Comparison of ENCODE assay signal across 15 cellular contexts in genomic region chr16:56849690-56850680, GRCh38. TPM values are rescaled to one million over a fixed set of nuclear protein-coding genes. Genes with fewer than 3 reads are reported as not detected.
DNase-seq lines count a peak whose midpoint lies in the region; ATAC-seq, FAIRE-seq and TF ChIP-seq lines count a peak whose summit lies in the region.
"Had no signal": no experiment of that assay in that cellular context is flagged by ENCODE, and none has a peak within 500 bp of the region (broad histone marks: within the 10 kb centered on the region; RNA-seq: fewer than 3 reads in every experiment).

No MANE protein-coding gene starts in this region.

- H3K4me2 ChIP-seq in Loucy (ENCODE audit: low read depth, low read length, poor library complexity, severe bottlenecking): peak overlapping the region; percentile 2
- peak overlapping the region; percentile 76 for H3K4me2 ChIP-seq in HepG2 (ENCODE audit: low read depth, low read length)
- H3K4me2 ChIP-seq: KMS-11 had no signal

- intact Hi-C loops in body of pancreas (cut with DNase I) (no loop called here), HepG2 (cut with micrococcal nuclease; ENCODE audit: unreplicated experiment) (loop anchor here (1.0 kb wide), 3 partner anchors 11 to 273 kb away; no protein-coding TSS in a partner anchor)

- H2AFZ ChIP-seq in Loucy (ENCODE audit: low read length): no peak overlapping the region
- no peak overlapping the region for H2AFZ ChIP-seq in HepG2 (ENCODE audit: low read length)

- peak in 1 of 2 experiments; percentile 54; a peak in 2 of 4 replicates for TF ChIP-seq EP300 in HepG2 (IDR thresholded peaks at IDR 0.05; ENCODE audit: low read depth in 2 of 2, low read length in 2 of 2)
- TF ChIP-seq EP300 in HepG2 (CRISPR knock-in tag; IDR thresholded peaks at IDR 0.05; ENCODE audit: borderline replicate concordance): no peak; the same call in 1 of the 2 replicates

- in situ Hi-C loops in HepG2 (cut with HindIII; ENCODE audit: extremely low pct_ligation_motif_present, low pct_unique_long_range_greater_than_20kb): no loop called here

- H3K27ac ChIP-seq in body of pancreas (peak overlapping the region; percentile 48 to 82 (median 73)), HepG2 (ENCODE audit: extremely low read length, insufficient read depth, low read length) (peak overlapping the region; percentile 94)
- H3K27ac ChIP-seq: KMS-11 had no signal

- H3K27me3 ChIP-seq in Loucy (ENCODE audit: insufficient read depth, low read length, poor library complexity, severe bottlenecking): no peaks in the 10 kb centered on the region
- H3K27me3 ChIP-seq in body of pancreas: no peaks in the 10 kb centered on the region
- H3K27me3 ChIP-seq in HepG2 (ENCODE audit: control insufficient read depth in 1 of 2, insufficient read depth in 2 of 2, low read length in 2 of 2): no peaks in the 10 kb centered on the region

- H3F3A ChIP-seq in Loucy (ENCODE audit: low read depth): no peaks in the 10 kb centered on the region

- H3K79me2 ChIP-seq in Loucy (ENCODE audit: insufficient read depth, low read length): no peaks in the 10 kb centered on the region
- no peaks in the 10 kb centered on the region for H3K79me2 ChIP-seq in HepG2 (ENCODE audit: insufficient read depth, low read length)

- peak overlapping the region; percentile 28 for H3K27ac Mint-ChIP-seq in stimulated activated naive B cell treated with anti-CD40 and anti-IgM and Interleukin-4, amounts not matched to agents 10 μg/mL and 1 μg/mL and 100 μg/mL, for 72 hours
- H3K27ac Mint-ChIP-seq: activated T-helper 1 cell treated with anti-CD3 and anti-CD28 coated beads, Interleukin-12 subunit alpha, Interleukin-12 subunit beta, Interleukin-2, Interleukin-4 antibody, amounts not matched to agents 30 ng/mL and 10 ng/mL and 1 ng/mL, durations not matched to agents 14 hours and 24 hours and 36 hours had no signal

- H4K20me1 ChIP-seq in Loucy (ENCODE audit: insufficient read depth, low read length, poor library complexity, severe bottlenecking): no peaks in the 10 kb centered on the region
- H4K20me1 ChIP-seq in HepG2 (ENCODE audit: insufficient read depth, low read length): no peaks in the 10 kb centered on the region

- TF ChIP-seq RAD21 in HepG2 (CRISPR knock-in tag; IDR thresholded peaks at IDR 0.05): no peak

- H3K4me3 ChIP-seq in Loucy (ENCODE audit: low read length, poor library complexity, severe bottlenecking) (no peak overlapping the region), body of pancreas (no peak overlapping the region), HepG2 (replicated peaks in 1 of 3; ENCODE audit: insufficient read depth in 1 of 3, low read depth in 2 of 3, low read length in 3 of 3) (peak overlapping the region; percentile 31 to 58 (median 36))

- POLR2A ChIA-PET in HepG2 (lab: Yijun Ruan, JAX): interaction anchor here (1.3 to 5.3 kb wide), 7 partner anchors 11 to 82 kb away, joined by 3 to 44 read pairs (median 7); partner anchors contain the start of gene HERPUD1

- H3K9me2 ChIP-seq in Loucy (replicated peaks; ENCODE audit: low read depth, low read length): no peaks in the 10 kb centered on the region

- peaks cover 5 to 20% of the 10 kb centered on the region in 2 donors for H3K36me3 Mint-ChIP-seq in stimulated activated naive B cell treated with anti-CD40 and anti-IgM and Interleukin-4, amounts not matched to agents 10 μg/mL and 1 μg/mL and 100 μg/mL, for 72 hours

- no peaks in the 10 kb centered on the region for H3K9me3 ChIP-seq in Loucy (ENCODE audit: insufficient read depth, low read depth, low read length)
- no peaks in the 10 kb centered on the region for H3K9me3 ChIP-seq in body of pancreas
- no peaks in the 10 kb centered on the region for H3K9me3 ChIP-seq in HepG2 (ENCODE audit: low read length)

- no peaks in the 10 kb centered on the region for H3K27me3 Mint-ChIP-seq in stimulated activated naive B cell treated with anti-CD40 and anti-IgM and Interleukin-4, amounts not matched to agents 10 μg/mL and 1 μg/mL and 100 μg/mL, for 72 hours
- H3K27me3 Mint-ChIP-seq: dendritic cell treated with granulocyte-macrophage colony-stimulating factor and Interleukin-4, amounts not matched to agents 40 ng/mL and 50 ng/mL, for 4 days had no signal

- H3K4me1 ChIP-seq in Loucy (ENCODE audit: insufficient read depth, low read length, poor library complexity, severe bottlenecking): peaks cover 30% of the 10 kb centered on the region
- peaks cover 45% of the 10 kb centered on the region for H3K4me1 ChIP-seq in body of pancreas
- H3K4me1 ChIP-seq in HepG2 (ENCODE audit: insufficient read depth, low read length): peaks cover 60% of the 10 kb centered on the region

- DNase-seq in body of pancreas: no peak
- peak; percentile 84 for DNase-seq in HepG2 (ENCODE audit: low spot score)
- no peak for DNase-seq in stimulated activated naive B cell treated with anti-CD40 and anti-IgM and Interleukin-4, amounts not matched to agents 10 μg/mL and 1 μg/mL and 100 μg/mL, for 72 hours
- no peak for DNase-seq in NCI-H187 treated with DMSO at 0.1 percent for 48 hours (lab: John Stamatoyannopoulos, UW)
- no peak for DNase-seq in hepatic stellate cell (ENCODE audit: low spot score)
- DNase-seq in activated naive CD4-positive, alpha-beta T cell treated with Interleukin-2 at 50 U/mL for 16 hours: no peak
- no peak for DNase-seq in HT-29 (ENCODE audit: low spot score)
- DNase-seq: DMS153, Right ventricle myocardium superior had no signal

- TF ChIP-seq CTCF in Loucy (conservative IDR thresholded peaks at IDR 0.05; ENCODE audit: low read length) (no peak), body of pancreas (IDR thresholded peaks at IDR 0.05) (no peak), HepG2 (CRISPR knock-in tag; IDR thresholded peaks at IDR 0.05) (0 out of 2 replicates have a peak, but pooled peaks have one; percentile 11)

- peaks cover 14 to 28% of the 10 kb centered on the region in 2 donors for H3K4me1 Mint-ChIP-seq in stimulated activated naive B cell treated with anti-CD40 and anti-IgM and Interleukin-4, amounts not matched to agents 10 μg/mL and 1 μg/mL and 100 μg/mL, for 72 hours

- 66 to 74% methylated on average over 10 to 11 of the region's 11 CpGs for WGBS in body of pancreas, 2 donors
- 12% methylated on average over 11 of the region's 11 CpGs for WGBS in HepG2 (ENCODE audit: low lambda C conversion rate)

- no peaks in the 10 kb centered on the region for H3K9me3 Mint-ChIP-seq in stimulated activated naive B cell treated with anti-CD40 and anti-IgM and Interleukin-4, amounts not matched to agents 10 μg/mL and 1 μg/mL and 100 μg/mL, for 72 hours
- H3K9me3 Mint-ChIP-seq: activated T-helper 1 cell treated with anti-CD3 and anti-CD28 coated beads, Interleukin-12 subunit alpha, Interleukin-12 subunit beta, Interleukin-2, Interleukin-4 antibody, amounts not matched to agents 30 ng/mL and 10 ng/mL and 1 ng/mL, durations not matched to agents 14 hours and 24 hours and 36 hours; dendritic cell treated with granulocyte-macrophage colony-stimulating factor and Interleukin-4, amounts not matched to agents 40 ng/mL and 50 ng/mL, for 4 days had no signal

- H3K4me3 Mint-ChIP-seq in stimulated activated naive B cell treated with anti-CD40 and anti-IgM and Interleukin-4, amounts not matched to agents 10 μg/mL and 1 μg/mL and 100 μg/mL, for 72 hours: no peak overlapping the region
- H3K4me3 Mint-ChIP-seq: activated T-helper 1 cell treated with anti-CD3 and anti-CD28 coated beads, Interleukin-12 subunit alpha, Interleukin-12 subunit beta, Interleukin-2, Interleukin-4 antibody, amounts not matched to agents 30 ng/mL and 10 ng/mL and 1 ng/mL, durations not matched to agents 14 hours and 24 hours and 36 hours; dendritic cell treated with granulocyte-macrophage colony-stimulating factor and Interleukin-4, amounts not matched to agents 40 ng/mL and 50 ng/mL, for 4 days had no signal

- ATAC-seq in body of pancreas: peak; percentile 70
- peak; percentile 83 for ATAC-seq in HepG2
- no peak for ATAC-seq in stimulated activated naive B cell treated with anti-CD40 and anti-IgM and Interleukin-4, amounts not matched to agents 10 μg/mL and 1 μg/mL and 100 μg/mL, for 72 hours (replicated peaks)
- ATAC-seq: activated CD4-positive, CD25-positive, alpha-beta regulatory T cell treated with anti-CD3 and anti-CD28 coated beads, Interleukin-2, amount 50 U/mL, for 24 hours had no signal

- peak; percentile 88 for FAIRE-seq in HepG2 (lab: Jason Lieb, UNC)
- FAIRE-seq: GM12891 had no signal

- TSS peak; percentile 46 for BruUV-seq in HepG2 (replicated peaks; lab: Mats Ljungman, UMichigan)

- no peak overlapping the region for H3K9ac ChIP-seq in Loucy (ENCODE audit: low read depth, low read length, poor library complexity, severe bottlenecking)
- H3K9ac ChIP-seq in HepG2 (ENCODE audit: insufficient read depth, low read depth, low read length): peak overlapping the region; percentile 75
- H3K9ac ChIP-seq: KMS-11 had no signal

- CTCF ChIA-PET in HepG2 (lab: Yijun Ruan, JAX; ENCODE audit: low intra/inter-chr PET ratio, low total read pairs): no interaction called here

- peaks cover 5% of the 10 kb centered on the region; the same call in 1 of the 2 replicates for H3K36me3 ChIP-seq in Loucy (ENCODE audit: insufficient read depth, low read length)
- no peaks in the 10 kb centered on the region for H3K36me3 ChIP-seq in body of pancreas (replicated peaks in 1 of 2; ENCODE audit: insufficient read depth in 1 of 2, low read depth in 2 of 2)
- H3K36me3 ChIP-seq in HepG2 (replicated peaks in 1 of 2; ENCODE audit: control insufficient read depth in 1 of 2, insufficient read depth in 2 of 2, low read length in 2 of 2): peaks cover 1 to 5% of the 10 kb centered on the region in 2 experiments; a peak in 1 of 5 replicates

- TF ChIP-seq POLR2A in body of pancreas (IDR thresholded peaks at IDR 0.05): peak in 2 of 3 donors; percentile 46 to 64
- TF ChIP-seq POLR2A in HepG2 (IDR thresholded peaks at IDR 0.05; ENCODE audit: insufficient read depth in 1 of 2, low read depth in 2 of 2, low read length in 2 of 2): peak in 1 of 2 experiments; percentile 17; a peak in 1 of 4 replicates

RNA-seq across cellular contexts. Expression of gene SLC12A3, which starts 15.0 kb away (rescaled TPM):
- not detected for total RNA-seq in body of pancreas
- total RNA-seq in HepG2 (2016; rRNA removed; fragmentation: Illumina TruSeq; extraction: Trizol): not detected in 2 replicates
- 0.35 TPM in 1 of 2 replicates, not detected in the other for total RNA-seq in HepG2 (2016; cell fraction: cytosol; rRNA removed; fragmentation: Illumina TruSeq; extraction: Trizol; ENCODE audit: low read depth)
- total RNA-seq in HepG2 (2016; cell fraction: insoluble cytoplasmic fraction; rRNA removed; fragmentation: Illumina TruSeq; extraction: Trizol): not detected in 2 replicates
- total RNA-seq in HepG2 (2016; cell fraction: membrane; rRNA removed; fragmentation: Illumina TruSeq; extraction: Trizol): 0.07 and 0.40 TPM in 2 replicates
- not detected in 2 replicates for total RNA-seq in HepG2 (2016; cell fraction: nucleus; rRNA removed; fragmentation: Illumina TruSeq; extraction: Trizol)
- 5.1 and 6.2 TPM in 2 replicates for polyA plus RNA-seq in HepG2 (2011; rRNA removed)
- 1.6 and 1.7 TPM in 2 replicates for polyA plus RNA-seq in HepG2 (2011; cell fraction: cytosol; rRNA removed)
- polyA plus RNA-seq in HepG2 (2011; cell fraction: nucleus; rRNA removed): 21.0 and 30.1 TPM in 2 replicates
- 1.9 and 3.9 TPM in 2 replicates for polyA plus RNA-seq in HepG2 (2012)
- polyA plus RNA-seq in HepG2 (2016; cell fraction: cytosol; fragmentation: Illumina TruSeq; extraction: Trizol; ENCODE audit: low read depth): not detected in 2 replicates
- polyA plus RNA-seq in HepG2 (2016; cell fraction: insoluble cytoplasmic fraction; fragmentation: Illumina TruSeq; extraction: Trizol; ENCODE audit: low read depth): not detected in 2 replicates
- not detected in 2 replicates for polyA plus RNA-seq in HepG2 (2016; cell fraction: membrane; fragmentation: Illumina TruSeq; extraction: Trizol; ENCODE audit: low read depth)
- polyA plus RNA-seq in HepG2 (2016; cell fraction: nucleus; fragmentation: Illumina TruSeq; extraction: Trizol; ENCODE audit: insufficient read depth, low read depth): not detected in 2 replicates
- 8.9 and 232 TPM in 2 replicates for polyA minus RNA-seq in HepG2 (2011; rRNA and poly(A)+ RNA removed; ENCODE audit: low replicate concordance)
- polyA minus RNA-seq in HepG2 (2011; cell fraction: cytosol; rRNA and poly(A)+ RNA removed): 2.2 and 2.3 TPM in 2 replicates
- 7.0 and 7.5 TPM in 2 replicates for polyA minus RNA-seq in HepG2 (2011; cell fraction: nucleus; rRNA and poly(A)+ RNA removed)
- total RNA-seq in HT-29 (2014; rRNA removed; shearing (Covaris generic)): not detected in 2 replicates
- total RNA-seq: activated T-helper 1 cell treated with anti-CD3 and anti-CD28 coated beads, Interleukin-12 subunit alpha, Interleukin-12 subunit beta, Interleukin-2, Interleukin-4 antibody, amounts not matched to agents 30 ng/mL and 10 ng/mL and 1 ng/mL, durations not matched to agents 14 hours and 24 hours and 36 hours; Right ventricle myocardium superior had no signal

Comparison
In these comparisons a context has a peak if more than half of its experiments do, and no peak if none do; other contexts are left out.
1. H3K4me3 ChIP-seq: peak in HepG2 (3 of 3); none in Loucy (single experiment) and body of pancreas (0 of 2).
2. ATAC-seq: peak in body of pancreas (single experiment) and HepG2 (single experiment); none in stimulated activated naive B cell treated with anti-CD40 and anti-IgM and Interleukin-4, amounts not matched to agents 10 μg/mL and 1 μg/mL and 100 μg/mL, for 72 hours (0 of 2).